In the genomic region with DNA sequence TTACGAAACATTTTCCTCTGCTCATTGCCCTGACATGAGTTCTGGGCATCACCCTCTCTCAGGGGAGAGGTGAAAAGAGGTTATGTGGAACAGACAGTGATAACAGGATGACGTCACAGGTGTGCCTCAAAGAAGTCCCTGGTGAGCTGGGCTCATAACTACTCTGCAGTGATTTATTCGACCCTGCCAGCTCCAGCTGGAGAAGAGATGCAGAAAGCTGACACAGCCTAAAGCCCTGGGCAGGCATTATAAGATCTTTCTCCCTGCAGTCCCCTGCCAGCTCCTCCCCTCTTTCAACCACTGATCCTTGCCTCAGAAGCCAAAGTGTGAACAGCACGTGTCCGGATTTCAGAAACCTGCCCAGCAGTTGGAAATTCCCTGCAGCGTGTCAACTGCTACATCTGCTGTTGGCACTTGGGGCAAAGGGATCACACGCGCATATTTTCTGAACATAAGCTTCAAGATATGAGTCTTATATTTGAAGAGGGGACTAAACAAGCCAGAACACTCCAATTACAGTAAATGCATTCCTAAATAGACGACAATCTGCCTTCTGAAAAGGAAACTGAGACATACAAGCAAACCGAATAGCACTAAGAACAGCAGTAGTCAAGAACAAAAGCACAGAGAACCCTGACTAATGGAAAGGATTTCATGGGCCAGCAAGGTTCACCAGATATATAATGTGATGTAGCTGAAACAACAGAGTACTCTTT, we compare ENCODE assay signal across 8 cellular contexts.
DNase-seq lines count a peak whose midpoint lies in the region; ATAC-seq and TF ChIP-seq lines count a peak whose summit lies in the region.

No MANE protein-coding gene starts in this region.

- no peaks in the 10 kb centered on the region for H4K20me1 ChIP-seq in SK-N-SH (ENCODE audit: insufficient read depth)

- no peak overlapping the region for H3K27ac Mint-ChIP-seq in Calu3 (ENCODE audit: unreplicated experiment)

- H3K4me1 Mint-ChIP-seq in Calu3 (ENCODE audit: low read depth, unreplicated experiment): no peaks in the 10 kb centered on the region

- H3K27me3 ChIP-seq in SK-N-SH (ENCODE audit: insufficient read depth): no peaks in the 10 kb centered on the region
- H3K27me3 ChIP-seq in foreskin keratinocyte: no peaks in the 10 kb centered on the region
- H3K27me3 ChIP-seq in spleen (replicated peaks in 1 of 7): no peaks in the 10 kb centered on the region

- H3K9me3 Mint-ChIP-seq in Calu3 (ENCODE audit: low read depth, unreplicated experiment): no peaks in the 10 kb centered on the region

- H3K4me2 ChIP-seq in SK-N-SH: no peak overlapping the region

- no peak for DNase-seq in SK-N-SH
- DNase-seq in activated T-cell treated with anti-CD3 and anti-CD28 coated beads for 24 hours (ENCODE audit: low read depth): peak; percentile 35
- peak; percentile 74 to 80 for DNase-seq in foreskin keratinocyte
- no peak for DNase-seq in spleen
- no peak for DNase-seq in Calu3
- no peak for DNase-seq in NCI-H2107 treated with DMSO at 0.1 percent for 48 hours (lab: John Stamatoyannopoulos, UW; ENCODE audit: unreplicated experiment)
- DNase-seq in HEK293T (ENCODE audit: extremely low spot score): no peak

- no peak for TF ChIP-seq RAD21 in SK-N-SH (IDR thresholded peaks at IDR 0.05; ENCODE audit: low read length)

- POLR2A ChIA-PET in SK-N-SH (lab: Yijun Ruan, JAX) (interaction anchor here (0.6 kb wide), 1 partner anchor 9 kb away, joined by 3 read pairs; no protein-coding TSS in a partner anchor), HEK293T (lab: Yijun Ruan, JAX) (no interaction called here)

- no peak overlapping the region for H3K9ac ChIP-seq in SK-N-SH

- H3K4me1 ChIP-seq in SK-N-SH (ENCODE audit: control insufficient read depth in 1 of 2, insufficient read depth in 2 of 2, low read depth in 1 of 2, low read length in 1 of 2) (peaks cover 7 to 15% of the 10 kb centered on the region in 2 experiments; a peak in 3 of 4 replicates), foreskin keratinocyte (peaks cover 36% of the 10 kb centered on the region), spleen (peaks cover 0 to 27% (median 11%) of the 10 kb centered on the region in 6 donors)

- H3K4me3 Mint-ChIP-seq in Calu3 (ENCODE audit: low read depth, unreplicated experiment): no peak overlapping the region

- H3K36me3 ChIP-seq in SK-N-SH (replicated peaks in 1 of 2; ENCODE audit: control insufficient read depth in 1 of 2, insufficient read depth in 2 of 2, low read length in 1 of 2): peaks cover 2 to 11% of the 10 kb centered on the region in 2 experiments
- H3K36me3 ChIP-seq in spleen: peaks cover 0 to 34% (median 0%) of the 10 kb centered on the region in 6 donors

- H3K79me2 ChIP-seq in SK-N-SH (ENCODE audit: insufficient read depth): peaks cover 32% of the 10 kb centered on the region

- H3K9me2 ChIP-seq in SK-N-SH: no peaks in the 10 kb centered on the region

- H3F3A ChIP-seq in SK-N-SH (replicated peaks; ENCODE audit: insufficient read depth): no peaks in the 10 kb centered on the region

- no peaks in the 10 kb centered on the region for H3K9me3 ChIP-seq in SK-N-SH
- H3K9me3 ChIP-seq in spleen: no peaks in the 10 kb centered on the region

- no peaks in the 10 kb centered on the region for H3K36me3 Mint-ChIP-seq in Calu3 (ENCODE audit: insufficient read depth, unreplicated experiment)

- TF ChIP-seq EP300 in SK-N-SH (IDR thresholded peaks at IDR 0.05; ENCODE audit: borderline replicate concordance in 1 of 2, low read depth in 1 of 2, low read length in 1 of 2): no peak

- H2AFZ ChIP-seq in SK-N-SH (ENCODE audit: low read depth): no peak overlapping the region

- H3K27ac ChIP-seq in SK-N-SH (ENCODE audit: low read depth in 2 of 2, low read length in 1 of 2): peak overlapping the region in 1 of 2 experiments; percentile 24; a peak in 1 of 4 replicates
- peak overlapping the region; percentile 79 for H3K27ac ChIP-seq in foreskin keratinocyte
- H3K27ac ChIP-seq in spleen: peak overlapping the region in 7 of 8 donors; percentile 16 to 63 (median 47)

- BruUV-seq in Calu3 (replicated peaks; lab: Mats Ljungman, UMichigan): no TSS peak

- H3K4me3 ChIP-seq in SK-N-SH (ENCODE audit: low read depth in 2 of 2, low read length in 1 of 2) (no peak overlapping the region), spleen (no peak overlapping the region)

- TF ChIP-seq CTCF in SK-N-SH (IDR thresholded peaks at IDR 0.05) (no peak), foreskin keratinocyte (conservative IDR thresholded peaks at IDR 0.05) (peak; percentile 9), spleen (IDR thresholded peaks at IDR 0.05 in 8 of 11, conservative IDR thresholded peaks at IDR 0.05 in 3 of 11) (no peak), Calu3 (IDR thresholded peaks at IDR 0.05; ENCODE audit: unreplicated experiment) (no peak)

- intact Hi-C loops in spleen (cut with DNase I; ENCODE audit: low total_unique reads): no loop called here
- intact Hi-C loops in Calu3 (cut with micrococcal nuclease; ENCODE audit: unreplicated experiment): no loop called here

- 83% methylated on average over 10 of the region's 10 CpGs for WGBS in SK-N-SH (ENCODE audit: low lambda C conversion rate)
- WGBS in spleen, 5 donors: 61 to 77% (median 69%) methylated on average over 10 of the region's 10 CpGs

- TF ChIP-seq POLR2A in spleen (IDR thresholded peaks at IDR 0.05): no peak

- ATAC-seq in SK-N-SH treated with all-trans-retinoic acid at 6 μM for 48 hours (0 out of 3 replicates have a peak, but pooled peaks have one; percentile 24), foreskin keratinocyte (peak; percentile 24)

- no peaks in the 10 kb centered on the region for H3K27me3 Mint-ChIP-seq in Calu3 (ENCODE audit: unreplicated experiment)

- CTCF ChIA-PET in SK-N-SH (lab: Yijun Ruan, JAX): interaction anchor here (0.8 to 5.8 kb wide), 7 partner anchors 9 to 169 kb away, joined by 3 to 36 read pairs (median 7); a partner anchor contains a TSS
- CTCF ChIA-PET in Calu3 (lab: Charles Lee): no interaction called here
- CTCF ChIA-PET in HEK293T (lab: Yijun Ruan, JAX): interaction anchor here (0.6 kb wide), 1 partner anchor 484 kb away, joined by 3 read pairs; no protein-coding TSS in a partner anchor

TF ChIP-seq in SK-N-SH treated with all-trans-retinoic acid at 6 μM for 48 hours, 23 proteins besides CTCF, POLR2A, EP300 and RAD21:
- TF ChIP-seq GLIS3 (CRISPR knock-in tag; IDR thresholded peaks at IDR 0.05) (no peak), ZNF70 (CRISPR knock-in tag; IDR thresholded peaks at IDR 0.05) (peak; percentile 77)
TF ChIP-seq in SK-N-SH treated with all-trans-retinoic acid at 6 μM for 48 hours: peak in this region for 1.

TF ChIP-seq in SK-N-SH, 30 proteins besides CTCF, POLR2A, EP300 and RAD21:
- TF ChIP-seq, protein P1, sequence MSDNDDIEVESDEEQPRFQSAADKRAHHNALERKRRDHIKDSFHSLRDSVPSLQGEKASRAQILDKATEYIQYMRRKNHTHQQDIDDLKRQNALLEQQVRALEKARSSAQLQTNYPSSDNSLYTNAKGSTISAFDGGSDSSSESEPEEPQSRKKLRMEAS (IDR thresholded peaks at IDR 0.05; ENCODE audit: low read depth): no peak
- TF ChIP-seq CHD2 (IDR thresholded peaks at IDR 0.05; ENCODE audit: low read length, partially characterized antibody): no peak
- TF ChIP-seq SMC3 (IDR thresholded peaks at IDR 0.05; ENCODE audit: low read depth, low read length): no peak
- no peak for TF ChIP-seq ELF1 (IDR thresholded peaks at IDR 0.05)
- no peak for TF ChIP-seq FOXM1 (IDR thresholded peaks at IDR 0.05; ENCODE audit: low read depth)
- TF ChIP-seq NFIC (IDR thresholded peaks at IDR 0.05; ENCODE audit: borderline replicate concordance): no peak
- no peak for TF ChIP-seq YY1 (IDR thresholded peaks at IDR 0.05; ENCODE audit: low read depth)

TF ChIP-seq in HEK293T, 16 proteins besides CTCF, POLR2A, EP300 and RAD21:
- TF ChIP-seq, protein P2, sequence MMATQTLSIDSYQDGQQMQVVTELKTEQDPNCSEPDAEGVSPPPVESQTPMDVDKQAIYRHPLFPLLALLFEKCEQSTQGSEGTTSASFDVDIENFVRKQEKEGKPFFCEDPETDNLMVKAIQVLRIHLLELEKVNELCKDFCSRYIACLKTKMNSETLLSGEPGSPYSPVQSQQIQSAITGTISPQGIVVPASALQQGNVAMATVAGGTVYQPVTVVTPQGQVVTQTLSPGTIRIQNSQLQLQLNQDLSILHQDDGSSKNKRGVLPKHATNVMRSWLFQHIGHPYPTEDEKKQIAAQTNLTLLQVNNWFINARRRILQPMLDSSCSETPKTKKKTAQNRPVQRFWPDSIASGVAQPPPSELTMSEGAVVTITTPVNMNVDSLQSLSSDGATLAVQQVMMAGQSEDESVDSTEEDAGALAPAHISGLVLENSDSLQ (IDR thresholded peaks at IDR 0.05): no peak
- TF ChIP-seq NFRKB (IDR thresholded peaks at IDR 0.05): no peak
- TF ChIP-seq ARNT (IDR thresholded peaks at IDR 0.05): no peak
- no peak for TF ChIP-seq L3MBTL2 (conservative IDR thresholded peaks at IDR 0.05)
- TF ChIP-seq TARDBP (IDR thresholded peaks at IDR 0.05): no peak
- TF ChIP-seq LEF1 (IDR thresholded peaks at IDR 0.05; ENCODE audit: borderline replicate concordance): no peak
- no peak for TF ChIP-seq SP1 (IDR thresholded peaks at IDR 0.05)
- no peak for TF ChIP-seq BHLHE40 (IDR thresholded peaks at IDR 0.05; ENCODE audit: borderline replicate concordance)
- TF ChIP-seq CTBP1 (IDR thresholded peaks at IDR 0.05; ENCODE audit: borderline replicate concordance): no peak
- TF ChIP-seq FOXA1 (IDR thresholded peaks at IDR 0.05): no peak
- TF ChIP-seq ELF4 (IDR thresholded peaks at IDR 0.05): no peak

Comparison
In these comparisons a context has a peak if more than half of its experiments do, and no peak if none do; other contexts are left out.
1. DNase-seq: peak in activated T-cell treated with anti-CD3 and anti-CD28 coated beads for 24 hours (single experiment) and foreskin keratinocyte (2 of 2); none in SK-N-SH (single experiment), spleen (single experiment), Calu3 (single experiment), NCI-H2107 treated with DMSO at 0.1 percent for 48 hours (single experiment) and HEK293T (single experiment).